2 cellular contexts compared by ENCODE assay signal in the genomic region with DNA sequence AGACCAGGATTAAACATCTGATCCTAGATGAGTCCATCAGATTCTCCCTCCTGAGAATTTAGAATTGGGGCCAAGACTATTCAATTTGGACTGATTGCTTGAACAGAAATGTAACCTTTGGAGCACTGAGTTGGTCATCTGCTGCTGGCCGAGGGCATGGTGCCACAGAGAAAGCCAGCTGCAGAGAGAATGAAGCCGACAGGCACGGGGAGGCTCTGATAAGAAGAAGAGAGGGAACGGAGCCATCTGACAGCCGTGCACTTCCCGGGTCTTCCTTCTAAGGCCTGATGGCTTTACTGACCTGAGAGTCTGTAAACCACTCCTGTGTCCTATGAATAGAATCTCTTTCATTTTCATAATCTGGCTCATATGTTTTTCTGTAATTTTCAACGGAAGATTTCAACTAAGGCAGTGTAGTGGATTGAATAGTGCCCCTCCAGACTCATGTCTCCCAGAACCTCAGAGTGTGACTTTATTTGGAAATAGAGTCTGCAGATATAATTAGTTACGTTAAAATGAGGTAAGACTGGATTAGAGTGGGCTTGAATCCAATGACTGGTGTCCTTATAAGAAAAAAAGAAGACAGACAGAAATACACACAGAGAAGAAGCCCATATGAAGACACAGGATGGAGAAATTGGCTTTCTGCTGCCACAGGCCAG.
A peak's percentile ranks its signal among the peaks of the same experiment; 100 is the strongest.
TF ChIP-seq lines count a peak whose summit lies in the region.

No MANE protein-coding gene starts in this region.

TF ChIP-seq in liver, 16 proteins besides CTCF, POLR2A, EP300 and RAD21:
- TF ChIP-seq YY1 (IDR thresholded peaks at IDR 0.05): peak; percentile 39
- peak; percentile 11 for TF ChIP-seq SP1 (IDR thresholded peaks at IDR 0.05)
- TF ChIP-seq FOXA2 (IDR thresholded peaks at IDR 0.05): no peak
- TF ChIP-seq HNF4A (conservative IDR thresholded peaks at IDR 0.05): peak; percentile 61 to 64
- peak; percentile 15 for TF ChIP-seq HNF4G (IDR thresholded peaks at IDR 0.05)

TF ChIP-seq in HepG2, 621 proteins besides CTCF, POLR2A, EP300 and RAD21:
- no peak for TF ChIP-seq ZBTB8A (CRISPR knock-in tag; IDR thresholded peaks at IDR 0.05; ENCODE audit: borderline replicate concordance, low read depth)
- no peak for TF ChIP-seq MBD4 (IDR thresholded peaks at IDR 0.05; ENCODE audit: borderline replicate concordance, low read length)
- TF ChIP-seq TBL1XR1 (IDR thresholded peaks at IDR 0.05; ENCODE audit: borderline replicate concordance, low read length, partially characterized antibody): no peak
- TF ChIP-seq POLR2G (IDR thresholded peaks at IDR 0.05; ENCODE audit: low read depth, low read length): no peak
